ENCODE assay signal across 24 cellular contexts in the genomic region with DNA sequence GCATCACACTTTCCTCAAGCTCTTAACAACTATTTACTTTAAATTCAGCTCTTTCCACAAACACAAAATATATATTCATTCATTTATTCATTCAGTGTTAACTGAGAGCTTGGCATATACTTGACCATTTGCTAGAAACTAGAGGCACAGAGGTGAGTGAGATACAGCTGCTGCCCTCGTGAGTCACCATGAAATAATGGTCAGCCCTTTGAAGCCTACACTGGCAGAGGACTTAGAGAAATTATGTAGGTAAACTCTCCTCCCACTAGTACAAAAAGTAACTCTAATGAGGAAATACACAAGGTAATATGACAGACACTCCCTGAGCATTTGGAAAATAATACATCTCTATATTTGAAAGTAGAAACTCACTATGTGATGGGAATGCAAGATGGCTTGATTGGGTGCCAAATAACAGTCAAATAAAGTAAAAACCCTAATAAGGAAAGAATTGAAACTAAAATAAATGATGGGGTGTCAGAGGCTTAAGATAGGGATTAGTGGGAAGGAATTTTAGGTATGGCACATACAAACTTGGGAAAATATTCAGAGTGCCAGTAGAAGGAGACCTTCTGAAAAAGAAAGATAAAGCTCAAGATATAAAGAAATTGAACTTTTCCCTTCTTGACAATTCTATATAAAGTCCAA.
A peak's percentile ranks its signal among the peaks of the same experiment; 100 is the strongest.
DNase-seq lines count a peak whose midpoint lies in the region; ATAC-seq, FAIRE-seq and TF ChIP-seq lines count a peak whose summit lies in the region.
"Had no signal": no experiment of that assay in that cellular context is flagged by ENCODE, and none has a peak within 500 bp of the region (broad histone marks: within the 10 kb centered on the region; RNA-seq: fewer than 3 reads in every experiment).

No MANE protein-coding gene starts in this region.

- H3K4me1 ChIP-seq in foreskin keratinocyte (no peaks in the 10 kb centered on the region), tibial artery (peaks cover 0 to 85% (median 16%) of the 10 kb centered on the region in 4 donors), small intestine (ENCODE audit: control insufficient read depth in 2 of 2, insufficient read depth in 1 of 2, low read depth in 1 of 2, low read length in 1 of 2) (no peaks in the 10 kb centered on the region)
- H3K4me1 ChIP-seq: BE2C, upper lobe of left lung had no signal

- no peaks in the 10 kb centered on the region for H3K9me3 Mint-ChIP-seq in glutamatergic neuron (ENCODE audit: unreplicated experiment)
- H3K9me3 Mint-ChIP-seq: activated naive CD4-positive, alpha-beta T cell treated with anti-CD3 and anti-CD28 coated beads, Interleukin-2, amount 50 U/mL, for 72 hours; activated T-helper 1 cell treated with anti-CD3 and anti-CD28 coated beads, Interleukin-12 subunit alpha, Interleukin-12 subunit beta, Interleukin-2, Interleukin-4 antibody, amounts not matched to agents 30 ng/mL and 10 ng/mL and 1 ng/mL, durations not matched to agents 14 hours and 24 hours and 36 hours; stimulated activated naive CD8-positive, alpha-beta T cell treated with anti-CD3 and anti-CD28 coated beads, Interleukin-15, Interleukin-2, amounts not matched to agents 100 ng/mL and 50 ng/mL, for 24 hours had no signal

- no peaks in the 10 kb centered on the region for H3K9me3 ChIP-seq in tibial artery
- no peaks in the 10 kb centered on the region for H3K9me3 ChIP-seq in small intestine (ENCODE audit: control insufficient read depth, low read depth)
- H3K9me3 ChIP-seq: BE2C, ovary, SJSA1, upper lobe of left lung had no signal

- no peaks in the 10 kb centered on the region for H3K4me1 Mint-ChIP-seq in glutamatergic neuron (ENCODE audit: low read depth, unreplicated experiment)

- intact Hi-C loops in tibial artery (cut with DNase I; ENCODE audit: low total_unique reads), result no loop called here

- H3K27ac Mint-ChIP-seq in glutamatergic neuron (ENCODE audit: unreplicated experiment), result no peak overlapping the region
- H3K27ac Mint-ChIP-seq: activated naive CD4-positive, alpha-beta T cell treated with anti-CD3 and anti-CD28 coated beads, Interleukin-2, amount 50 U/mL, for 72 hours; activated T-helper 1 cell treated with anti-CD3 and anti-CD28 coated beads, Interleukin-12 subunit alpha, Interleukin-12 subunit beta, Interleukin-2, Interleukin-4 antibody, amounts not matched to agents 30 ng/mL and 10 ng/mL and 1 ng/mL, durations not matched to agents 14 hours and 24 hours and 36 hours; stimulated activated naive CD8-positive, alpha-beta T cell treated with anti-CD3 and anti-CD28 coated beads, Interleukin-15, Interleukin-2, amounts not matched to agents 100 ng/mL and 50 ng/mL, for 24 hours had no signal

- no peak for TF ChIP-seq CTCF in foreskin keratinocyte (conservative IDR thresholded peaks at IDR 0.05)
- no peak for TF ChIP-seq CTCF in tibial artery (IDR thresholded peaks at IDR 0.05)
- TF ChIP-seq CTCF in glutamatergic neuron (IDR thresholded peaks at IDR 0.05; ENCODE audit: partially characterized antibody, unreplicated experiment), result no peak

- 26 to 63% (median 33%) methylated on average over 1 of the region's 1 CpG for WGBS in small intestine, 3 donors

- H3K27ac ChIP-seq in foreskin keratinocyte, result no peak overlapping the region
- H3K27ac ChIP-seq in tibial artery, result peak overlapping the region; percentile 92 to 93
- no peak overlapping the region for H3K27ac ChIP-seq in small intestine (ENCODE audit: low read depth in 1 of 2, low read length in 1 of 2)
- H3K27ac ChIP-seq: GM23248, ovary, SJSA1, upper lobe of left lung had no signal

- no peak for FAIRE-seq in small intestine (lab: Jason Lieb, UNC)
- FAIRE-seq: GM18507, islet of Langerhans had no signal

- ATAC-seq in foreskin keratinocyte, result no peak
- ATAC-seq: activated naive CD4-positive, alpha-beta T cell treated with anti-CD3 and anti-CD28 coated beads, Interleukin-2, amount 50 U/mL, for 72 hours had no signal

- H3K36me3 Mint-ChIP-seq in glutamatergic neuron (ENCODE audit: unreplicated experiment), result peaks cover 4% of the 10 kb centered on the region
- H3K36me3 Mint-ChIP-seq: activated naive CD4-positive, alpha-beta T cell treated with anti-CD3 and anti-CD28 coated beads, Interleukin-2, amount 50 U/mL, for 72 hours had no signal

- no peak overlapping the region for H3K4me3 ChIP-seq in tibial artery
- no peak overlapping the region for H3K4me3 ChIP-seq in small intestine (ENCODE audit: low read depth in 1 of 2, low read length in 2 of 2)
- H3K4me3 ChIP-seq: GM23248, lung, ovary, SJSA1, upper lobe of left lung had no signal

- H3K27me3 ChIP-seq in foreskin keratinocyte (no peaks in the 10 kb centered on the region), tibial artery (no peaks in the 10 kb centered on the region), small intestine (ENCODE audit: control insufficient read depth in 2 of 2, insufficient read depth in 2 of 2, low read length in 2 of 2) (no peaks in the 10 kb centered on the region)
- H3K27me3 ChIP-seq: BE2C, ovary, SJSA1, upper lobe of left lung had no signal

- no peaks in the 10 kb centered on the region for H3K27me3 Mint-ChIP-seq in glutamatergic neuron (ENCODE audit: unreplicated experiment)

- H3K4me3 Mint-ChIP-seq in glutamatergic neuron (ENCODE audit: unreplicated experiment), result no peak overlapping the region
- H3K4me3 Mint-ChIP-seq: activated T-helper 1 cell treated with anti-CD3 and anti-CD28 coated beads, Interleukin-12 subunit alpha, Interleukin-12 subunit beta, Interleukin-2, Interleukin-4 antibody, amounts not matched to agents 30 ng/mL and 10 ng/mL and 1 ng/mL, durations not matched to agents 14 hours and 24 hours and 36 hours; stimulated activated naive CD8-positive, alpha-beta T cell treated with anti-CD3 and anti-CD28 coated beads, Interleukin-15, Interleukin-2, amounts not matched to agents 100 ng/mL and 50 ng/mL, for 24 hours had no signal

- H3K36me3 ChIP-seq in tibial artery, result peaks cover 6 to 23% (median 21%) of the 10 kb centered on the region in 3 donors
- H3K36me3 ChIP-seq in small intestine (ENCODE audit: control insufficient read depth in 2 of 2, insufficient read depth in 2 of 2, low read length in 2 of 2), result no peaks in the 10 kb centered on the region
- H3K36me3 ChIP-seq: BE2C, ovary had no signal

- peak; percentile 29 for DNase-seq in HT1080 (ENCODE audit: low read depth)
- peak; percentile 53 for DNase-seq in amniotic epithelial cell (ENCODE audit: low read depth)
- peak; percentile 10 to 38 for DNase-seq in foreskin keratinocyte
- no peak for DNase-seq in tibial artery
- no peak for DNase-seq in HPDE6-E6E7 (ENCODE audit: extremely low spot score)
- DNase-seq in glutamatergic neuron, result no peak
- DNase-seq in small intestine, result no peak
- DNase-seq: activated CD4-positive, CD25-positive, alpha-beta regulatory T cell; activated CD8-positive, alpha-beta memory T cell treated with anti-CD3 and anti-CD28 coated beads for 24 hours; BE2C; COR-L47; GM23248; NCI-H1417 treated with DMSO at 0.1 percent for 48 hours; NCI-H2171; NCI-H69; ovary; upper lobe of left lung had no signal

Comparison
In these comparisons a context has a peak if more than half of its experiments do, and no peak if none do; other contexts are left out.
1. DNase-seq: peak in HT1080 (single experiment), amniotic epithelial cell (single experiment) and foreskin keratinocyte (2 of 2); none in tibial artery (0 of 2), HPDE6-E6E7 (single experiment), glutamatergic neuron (single experiment) and small intestine (single experiment).
2. H3K27ac ChIP-seq: peak in tibial artery (2 of 2); none in foreskin keratinocyte (single experiment) and small intestine (0 of 2).